In the genomic region with DNA sequence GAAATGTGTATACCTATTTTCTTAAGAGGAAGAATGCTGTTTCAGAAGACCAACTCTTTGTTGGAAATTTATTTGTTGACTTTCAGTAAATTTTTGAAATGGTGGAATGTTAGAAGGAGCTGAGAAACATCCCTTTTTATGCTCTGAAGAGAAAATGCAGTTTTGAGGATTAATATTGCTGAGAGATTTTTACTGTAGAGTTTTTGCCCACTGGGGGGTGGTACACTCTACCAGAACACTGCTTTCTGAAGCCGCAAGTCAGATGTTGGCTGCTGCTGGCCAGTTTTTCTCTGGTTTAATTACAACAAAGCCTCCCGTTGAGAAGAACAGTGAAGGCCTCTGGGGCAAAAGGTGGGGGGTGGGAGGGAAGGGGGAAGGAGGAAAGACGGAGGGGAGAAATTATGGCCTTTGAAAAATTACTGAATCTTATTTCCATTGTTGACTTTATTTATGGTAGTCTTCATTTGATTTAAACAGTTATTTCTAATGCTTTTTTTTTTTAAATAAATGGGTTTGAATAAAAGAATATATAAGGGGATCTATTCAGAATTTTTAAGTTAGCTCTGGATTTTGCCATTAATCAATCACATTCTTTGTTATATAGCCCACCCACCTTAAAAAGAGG, we compare ENCODE assay signal across 10 cellular contexts. TPM values are rescaled to one million over a fixed set of nuclear protein-coding genes. Genes with fewer than 3 reads are reported as not detected.
DNase-seq lines count a peak whose midpoint lies in the region; ATAC-seq and TF ChIP-seq lines count a peak whose summit lies in the region.
"Had no signal": no experiment of that assay in that cellular context is flagged by ENCODE, and none has a peak within 500 bp of the region (broad histone marks: within the 10 kb centered on the region; RNA-seq: fewer than 3 reads in every experiment).

No MANE protein-coding gene starts in this region.

- H3K36me3 Mint-ChIP-seq in progenitor cell of endocrine pancreas (ENCODE audit: insufficient read depth) (peaks cover 2% of the 10 kb centered on the region), natural killer cell (no peaks in the 10 kb centered on the region)
- H3K36me3 Mint-ChIP-seq: activated naive CD8-positive, alpha-beta T cell treated with anti-CD3 and anti-CD28 coated beads, Interleukin-2, amount 10 ng/mL, durations not matched to agents 7 days and 5 days had no signal

- H3K4me3 ChIP-seq in OCI-LY3 (ENCODE audit: low read length), result peak overlapping the region; percentile 37
- no peak overlapping the region for H3K4me3 ChIP-seq in fibroblast of mammary gland (ENCODE audit: control insufficient read depth, low read depth, low read length)
- H3K4me3 ChIP-seq: BLaER1 treated with 17β-estradiol and CSF1 and Interleukin-3, amounts not matched to agents 10 nM and 100 nM had no signal

- H3K27me3 Mint-ChIP-seq in progenitor cell of endocrine pancreas, result no peaks in the 10 kb centered on the region
- H3K27me3 Mint-ChIP-seq in natural killer cell (ENCODE audit: low read depth in 2 of 2), result no peaks in the 10 kb centered on the region
- H3K27me3 Mint-ChIP-seq: activated naive CD8-positive, alpha-beta T cell treated with anti-CD3 and anti-CD28 coated beads, Interleukin-2, amount 10 ng/mL, durations not matched to agents 7 days and 5 days had no signal

- H3K9me3 Mint-ChIP-seq in progenitor cell of endocrine pancreas (ENCODE audit: low read depth) (no peaks in the 10 kb centered on the region), natural killer cell (no peaks in the 10 kb centered on the region)
- H3K9me3 Mint-ChIP-seq: activated naive CD8-positive, alpha-beta T cell treated with anti-CD3 and anti-CD28 coated beads, Interleukin-2, amount 10 ng/mL, durations not matched to agents 7 days and 5 days had no signal

- no peaks in the 10 kb centered on the region for H3K79me2 ChIP-seq in OCI-LY3 (ENCODE audit: low read length)

- ATAC-seq in natural killer cell, result no peak
- ATAC-seq in GM21529 (IDR thresholded peaks at IDR 0.05; ENCODE audit: unreplicated experiment), result no peak

- H3K36me3 ChIP-seq in OCI-LY3 (replicated peaks; ENCODE audit: low read depth, low read length), result no peaks in the 10 kb centered on the region
- H3K36me3 ChIP-seq: BLaER1 treated with 17β-estradiol and CSF1 and Interleukin-3, amounts not matched to agents 10 nM and 100 nM had no signal

- H2AFZ ChIP-seq in OCI-LY3 (ENCODE audit: low read depth, low read length), result 0 out of 2 replicates have a peak overlapping the region, but pooled peaks have one; percentile 20

- H3K4me1 Mint-ChIP-seq in progenitor cell of endocrine pancreas (ENCODE audit: low read depth), result peaks cover 51% of the 10 kb centered on the region
- H3K4me1 Mint-ChIP-seq in natural killer cell, result no peaks in the 10 kb centered on the region
- H3K4me1 Mint-ChIP-seq: activated naive CD8-positive, alpha-beta T cell treated with anti-CD3 and anti-CD28 coated beads, Interleukin-2, amount 10 ng/mL, durations not matched to agents 7 days and 5 days had no signal

- H3K9me3 ChIP-seq in OCI-LY3 (ENCODE audit: insufficient read depth, low read length), result no peaks in the 10 kb centered on the region
- H3K9me3 ChIP-seq: BLaER1 treated with 17β-estradiol and CSF1 and Interleukin-3, amounts not matched to agents 10 nM and 100 nM had no signal

- intact Hi-C loops in natural killer cell (cut with micrococcal nuclease), result no loop called here

- DNase-seq in NCI-H510A treated with DMSO at 0.1 percent for 48 hours (lab: John Stamatoyannopoulos, UW), result peak; percentile 10
- no peak for DNase-seq in NCI-H510A (lab: John Stamatoyannopoulos, UW)
- peak; percentile 60 for DNase-seq in fibroblast of mammary gland (ENCODE audit: low read depth)
- DNase-seq in progenitor cell of endocrine pancreas (ENCODE audit: low spot score, unreplicated experiment), result peak; percentile 15
- no peak for DNase-seq in natural killer cell
- no peak for DNase-seq in activated CD8-positive, alpha-beta memory T cell treated with anti-CD3 and anti-CD28 coated beads, Interleukin-2, amount 50 U/mL, for 48 hours
- DNase-seq: activated naive CD8-positive, alpha-beta T cell treated with anti-CD3 and anti-CD28 coated beads, Interleukin-2, amount 10 ng/mL, durations not matched to agents 7 days and 5 days had no signal

- H4K20me1 ChIP-seq in OCI-LY3 (ENCODE audit: insufficient read depth, low read length), result no peaks in the 10 kb centered on the region
- H4K20me1 ChIP-seq: BLaER1 treated with 17β-estradiol and CSF1 and Interleukin-3, amounts not matched to agents 10 nM and 100 nM had no signal

- H3K27ac Mint-ChIP-seq in progenitor cell of endocrine pancreas (peak overlapping the region; percentile 97), natural killer cell (no peak overlapping the region)
- H3K27ac Mint-ChIP-seq: activated naive CD8-positive, alpha-beta T cell treated with anti-CD3 and anti-CD28 coated beads, Interleukin-2, amount 10 ng/mL, durations not matched to agents 7 days and 5 days had no signal

- H3K27me3 ChIP-seq in OCI-LY3 (ENCODE audit: low read depth, low read length), result peaks cover 20% of the 10 kb centered on the region
- H3K27me3 ChIP-seq: BLaER1 treated with 17β-estradiol and CSF1 and Interleukin-3, amounts not matched to agents 10 nM and 100 nM had no signal

- peak overlapping the region; percentile 56 for H3K4me2 ChIP-seq in OCI-LY3 (ENCODE audit: low read length)

- H3K9ac ChIP-seq in OCI-LY3 (ENCODE audit: low read length), result no peak overlapping the region
- H3K9ac ChIP-seq: BLaER1 treated with 17β-estradiol and CSF1 and Interleukin-3, amounts not matched to agents 10 nM and 100 nM had no signal

- peaks cover 12% of the 10 kb centered on the region for H3K4me1 ChIP-seq in OCI-LY3 (ENCODE audit: low read length)

- H3K4me3 Mint-ChIP-seq in progenitor cell of endocrine pancreas (ENCODE audit: low read depth) (peak overlapping the region; percentile 84), natural killer cell (no peak overlapping the region)
- H3K4me3 Mint-ChIP-seq: activated naive CD8-positive, alpha-beta T cell treated with anti-CD3 and anti-CD28 coated beads, Interleukin-2, amount 10 ng/mL, durations not matched to agents 7 days and 5 days had no signal

- TF ChIP-seq CTCF in OCI-LY3 (IDR thresholded peaks at IDR 0.05; ENCODE audit: low read depth, low read length) (peak; percentile 83), fibroblast of mammary gland (conservative IDR thresholded peaks at IDR 0.05; ENCODE audit: control insufficient read depth, insufficient read depth, low read depth, low read length) (peak; percentile 51), progenitor cell of endocrine pancreas (IDR thresholded peaks at IDR 0.05; ENCODE audit: unreplicated experiment) (peak; percentile 65), natural killer cell (IDR thresholded peaks at IDR 0.05) (no peak)

- no peak overlapping the region for H3K27ac ChIP-seq in OCI-LY3 (ENCODE audit: low read length)
- H3K27ac ChIP-seq: BLaER1 treated with 17β-estradiol and CSF1 and Interleukin-3, amounts not matched to agents 10 nM and 100 nM had no signal

RNA-seq across cellular contexts. Expression of gene FLRT3, which starts 3.0 kb away (rescaled TPM):
- total RNA-seq in progenitor cell of endocrine pancreas (60.4 and 62.4 TPM in 2 replicates), natural killer cell (not detected)
- total RNA-seq: activated naive CD8-positive, alpha-beta T cell treated with anti-CD3 and anti-CD28 coated beads, Interleukin-2, amount 10 ng/mL, durations not matched to agents 7 days and 5 days had no signal

Comparison
In these comparisons a context has a peak if more than half of its experiments do, and no peak if none do; other contexts are left out.
1. DNase-seq: peak in NCI-H510A treated with DMSO at 0.1 percent for 48 hours (single experiment), fibroblast of mammary gland (single experiment) and progenitor cell of endocrine pancreas (single experiment); none in NCI-H510A (single experiment), natural killer cell (single experiment) and activated CD8-positive, alpha-beta memory T cell treated with anti-CD3 and anti-CD28 coated beads, Interleukin-2, amount 50 U/mL, for 48 hours (single experiment).
2. RNA of gene FLRT3, which starts 3.0 kb away (total RNA-seq): 60.4 to 62.4 TPM in progenitor cell of endocrine pancreas; not detected in natural killer cell; every median in the first group is over 10 times any median in the second.